Comparison of ENCODE assay signal across 8 cellular contexts in genomic region chr11:842370-843002, GRCh38. TPM values are rescaled to one million over a fixed set of nuclear protein-coding genes. Genes with fewer than 3 reads are reported as not detected.
DNase-seq lines count a peak whose midpoint lies in the region; ATAC-seq and TF ChIP-seq lines count a peak whose summit lies in the region.

TSS of gene POLR2L (minus strand) at chr11:842529. CDS start at chr11:842508, 21 bp downstream.
TSS of gene TSPAN4 (plus strand) at chr11:842852. CDS start at chr11:850305, 7,453 bp downstream.

- ATAC-seq in GM19035 (IDR thresholded peaks at IDR 0.05; ENCODE audit: unreplicated experiment), result peak; percentile 81
- ATAC-seq in HG03196 (IDR thresholded peaks at IDR 0.05; ENCODE audit: unreplicated experiment), result peak; percentile 46

- CTCF ChIA-PET in activated CD4-positive, alpha-beta memory T cell treated with anti-CD3 and anti-CD28 coated beads, Interleukin-2, amount 10 ng/mL, durations not matched to agents 7 days and 5 days (lab: Charles Lee), result interaction anchor here (1.2 to 1.4 kb wide), 3 partner anchors 12 to 86 kb away, joined by 3 to 4 read pairs (median 3); no protein-coding TSS in a partner anchor

- peak within 1 kb of the TSS; percentile 91 for H3K27ac ChIP-seq in duodenal mucosa (ENCODE audit: low read depth, low read length)

- POLR2A ChIA-PET in activated CD4-positive, alpha-beta memory T cell treated with anti-CD3 and anti-CD28 coated beads, Interleukin-2, amount 10 ng/mL, durations not matched to agents 7 days and 5 days (lab: Charles Lee), result interaction anchor here (0.6 to 5.2 kb wide), 16 partner anchors 9 to 274 kb away, joined by 3 to 45 read pairs (median 4); partner anchors contain the start of genes CD151, CRACR2B, GATD1 and PNPLA2

- TF ChIP-seq POLR2A in lower leg skin (IDR thresholded peaks at IDR 0.05), result peak in 1 of 2 donors; percentile 68

- H3K9me3 Mint-ChIP-seq in activated CD4-positive, alpha-beta memory T cell treated with anti-CD3 and anti-CD28 coated beads, Interleukin-2, amount 10 ng/mL, durations not matched to agents 7 days and 5 days, result no peaks in the 10 kb centered on the region

- H3K9me3 ChIP-seq in duodenal mucosa (ENCODE audit: control insufficient read depth in 1 of 2, low read length in 2 of 2), result no peaks in the 10 kb centered on the region

- TF ChIP-seq CTCF in lower leg skin (IDR thresholded peaks at IDR 0.05), result no peak

- H3K4me1 Mint-ChIP-seq in activated CD4-positive, alpha-beta memory T cell treated with anti-CD3 and anti-CD28 coated beads, Interleukin-2, amount 10 ng/mL, durations not matched to agents 7 days and 5 days, result peaks cover 24% of the 10 kb centered on the region

- H3K4me1 ChIP-seq in duodenal mucosa (ENCODE audit: control insufficient read depth in 1 of 2, insufficient read depth in 2 of 2, low read length in 2 of 2), result peaks cover 36 to 41% of the 10 kb centered on the region in 2 donors

- intact Hi-C loops in lower leg skin (cut with DNase I; ENCODE audit: low total_unique reads), result loop anchor here (5.0 kb wide), 1 partner anchor 210 kb away; no protein-coding TSS in a partner anchor

- 1 to 2% methylated on average over 10 to 25 of the region's 87 CpGs for WGBS in lower leg skin, 2 donors

- peak within 1 kb of the TSS; percentile 83 for H3K4me3 Mint-ChIP-seq in activated CD4-positive, alpha-beta memory T cell treated with anti-CD3 and anti-CD28 coated beads, Interleukin-2, amount 10 ng/mL, durations not matched to agents 7 days and 5 days

- peaks cover 0 to 7% of the 10 kb centered on the region in 2 donors for H3K27me3 ChIP-seq in duodenal mucosa (ENCODE audit: control insufficient read depth in 1 of 2, insufficient read depth in 2 of 2, low read length in 2 of 2)

- H3K9ac ChIP-seq in duodenal mucosa (ENCODE audit: low read depth in 1 of 2, low read length in 2 of 2), result peak within 1 kb of the TSS; percentile 66 to 68

- H3K27me3 Mint-ChIP-seq in activated CD4-positive, alpha-beta memory T cell treated with anti-CD3 and anti-CD28 coated beads, Interleukin-2, amount 10 ng/mL, durations not matched to agents 7 days and 5 days, result no peaks in the 10 kb centered on the region

- peak within 1 kb of the TSS; percentile 76 for H3K27ac Mint-ChIP-seq in activated CD4-positive, alpha-beta memory T cell treated with anti-CD3 and anti-CD28 coated beads, Interleukin-2, amount 10 ng/mL, durations not matched to agents 7 days and 5 days

- DNase-seq in AML-193 (lab: John Stamatoyannopoulos, UW), result peak; percentile 69
- peak; percentile 74 for DNase-seq in NCI-H526 treated with DMSO at 0.1 percent for 48 hours (lab: John Stamatoyannopoulos, UW)
- peak; percentile 88 for DNase-seq in activated CD4-positive, alpha-beta memory T cell treated with anti-CD3 and anti-CD28 coated beads, Interleukin-2, amount 10 ng/mL, durations not matched to agents 7 days and 5 days
- DNase-seq in lower leg skin (ENCODE audit: low spot score in 2 of 2), result peak; percentile 87 to 98
- DNase-seq in stimulated activated CD4-positive, alpha-beta T cell treated with anti-CD3 and anti-CD28 coated beads, Interleukin-4, amount 100 ng/mL, for 4 hours, result peak; percentile 79 to 90

- peaks cover 10 to 29% of the 10 kb centered on the region in 2 donors for H3K36me3 ChIP-seq in duodenal mucosa (ENCODE audit: control insufficient read depth in 1 of 2, insufficient read depth in 2 of 2, low read length in 2 of 2)

- peaks cover 16% of the 10 kb centered on the region for H3K36me3 Mint-ChIP-seq in activated CD4-positive, alpha-beta memory T cell treated with anti-CD3 and anti-CD28 coated beads, Interleukin-2, amount 10 ng/mL, durations not matched to agents 7 days and 5 days (ENCODE audit: low read depth)

- H3K4me3 ChIP-seq in duodenal mucosa (ENCODE audit: low read depth in 1 of 2, low read length in 2 of 2) (peak within 1 kb of the TSS; percentile 91 to 94), lower leg skin (ENCODE audit: low read depth, poor library complexity, severe bottlenecking) (peak within 1 kb of the TSS; percentile 97)

RNA-seq across cellular contexts. Expression of gene POLR2L, which starts in this region (rescaled TPM):
- total RNA-seq in activated CD4-positive, alpha-beta memory T cell treated with anti-CD3 and anti-CD28 coated beads, Interleukin-2, amount 10 ng/mL, durations not matched to agents 7 days and 5 days, result 10 to 100 TPM; 59.3 to 61.5 TPM
- 10 to 100 TPM; 39.1 to 61.2 (median 51.4) TPM for total RNA-seq in lower leg skin

RNA-seq across cellular contexts. Expression of gene TSPAN4, which starts in this region (rescaled TPM):
- 1 to 10 TPM; 4.4 to 4.5 TPM for total RNA-seq in activated CD4-positive, alpha-beta memory T cell treated with anti-CD3 and anti-CD28 coated beads, Interleukin-2, amount 10 ng/mL, durations not matched to agents 7 days and 5 days
- 10 to 100 TPM; 57.3 to 88.3 (median 70.7) TPM for total RNA-seq in lower leg skin

Comparison
In these comparisons a context has a peak if more than half of its experiments do, and no peak if none do; other contexts are left out.
1. Peak in every context shown above with its lines: DNase-seq, ATAC-seq, H3K4me3 ChIP-seq and H3K27ac ChIP-seq.
2. RNA of gene TSPAN4 (total RNA-seq): 57.3 to 88.3 TPM in lower leg skin; 4.4 to 4.5 TPM in activated CD4-positive, alpha-beta memory T cell treated with anti-CD3 and anti-CD28 coated beads, Interleukin-2, amount 10 ng/mL, durations not matched to agents 7 days and 5 days; every median in the first group is over 10 times any median in the second.